In genomic region chr1:230175839-230176238, GRCh38 we compare ENCODE assay signal across 1 cellular context.
TF ChIP-seq lines count a peak whose summit lies in the region.

No MANE protein-coding gene starts in this region.

TF ChIP-seq in WTC11, 78 proteins besides CTCF, POLR2A, EP300 and RAD21 (continued from another document):
- TF ChIP-seq ZNF317 (CRISPR knock-in tag; IDR thresholded peaks at IDR 0.05; ENCODE audit: borderline replicate concordance, low read depth), result no peak
